2 cellular contexts compared by ENCODE assay signal in genomic region chr16:14074544-14074943, GRCh38.
TF ChIP-seq lines count a peak whose summit lies in the region.

No MANE protein-coding gene starts in this region.

TF ChIP-seq in HepG2, 621 proteins besides CTCF, POLR2A, EP300 and RAD21:
- TF ChIP-seq YY1 (IDR thresholded peaks at IDR 0.05; ENCODE audit: insufficient read depth, insufficient replicate concordance, low read depth, low read length): no peak
- peak; percentile 79 for TF ChIP-seq NFE2L2 (IDR thresholded peaks at IDR 0.05; ENCODE audit: low read length)

TF ChIP-seq in K562, 482 proteins besides CTCF, POLR2A, EP300 and RAD21:
- TF ChIP-seq ZNF316 (IDR thresholded peaks at IDR 0.05) (0 out of 2 replicates have a peak, but pooled peaks have one; percentile 16), C11orf30 (IDR thresholded peaks at IDR 0.05; ENCODE audit: low read depth) (0 out of 2 replicates have a peak, but pooled peaks have one; percentile 15), E4F1 (CRISPR knock-in tag; IDR thresholded peaks at IDR 0.05; ENCODE audit: borderline replicate concordance) (no peak), RBM22 (IDR thresholded peaks at IDR 0.05; ENCODE audit: low read depth, low read length, poor library complexity, severe bottlenecking) (no peak)
